In genomic region chr4:73404042-73404441, GRCh38 we compare ENCODE assay signal across 1 cellular context.
TF ChIP-seq lines count a peak whose summit lies in the region.

ALB (plus strand) TSS chr4:73404287; CDS start chr4:73404328, 41 bp downstream.

TF ChIP-seq in HepG2, 621 proteins besides CTCF, POLR2A, EP300 and RAD21 (continued from another document and continues in another):
- TF ChIP-seq TFE3 (CRISPR knock-in tag; IDR thresholded peaks at IDR 0.05) (peak; percentile 57; the same call in 1 of the 2 replicates), ZNF263 (CRISPR knock-in tag; IDR thresholded peaks at IDR 0.05) (no peak), ZNF792 (CRISPR knock-in tag; IDR thresholded peaks at IDR 0.05) (no peak), ZNF513 (CRISPR knock-in tag; conservative IDR thresholded peaks at IDR 0.05) (no peak), ZMAT3 (CRISPR knock-in tag; conservative IDR thresholded peaks at IDR 0.05) (no peak), ZSCAN9 (CRISPR knock-in tag; IDR thresholded peaks at IDR 0.05; ENCODE audit: borderline replicate concordance) (peak; percentile 84; the same call in 1 of the 2 replicates), HIVEP1 (CRISPR knock-in tag; IDR thresholded peaks at IDR 0.05) (no peak), PHF8 (CRISPR knock-in tag; IDR thresholded peaks at IDR 0.05) (peak; percentile 53), KDM4B (CRISPR knock-in tag; IDR thresholded peaks at IDR 0.05) (0 out of 2 replicates have a peak, but pooled peaks have one; percentile 32), ZNF331 (CRISPR knock-in tag; IDR thresholded peaks at IDR 0.05) (peak; percentile 54; the same call in 1 of the 2 replicates), FOSL1 (CRISPR knock-in tag; IDR thresholded peaks at IDR 0.05; ENCODE audit: borderline replicate concordance) (no peak), NR0B2 (CRISPR knock-in tag; IDR thresholded peaks at IDR 0.05) (no peak), ETS1 (CRISPR knock-in tag; IDR thresholded peaks at IDR 0.05) (no peak), FOXC1 (CRISPR knock-in tag; IDR thresholded peaks at IDR 0.05; ENCODE audit: borderline replicate concordance) (no peak), NFE2L1 (CRISPR knock-in tag; IDR thresholded peaks at IDR 0.05; ENCODE audit: borderline replicate concordance) (no peak), FOXK2 (IDR thresholded peaks at IDR 0.05) (no peak), KLF12 (CRISPR knock-in tag; IDR thresholded peaks at IDR 0.05; ENCODE audit: borderline replicate concordance) (peak; percentile 50; the same call in 1 of the 2 replicates), ATF6 (CRISPR knock-in tag; conservative IDR thresholded peaks at IDR 0.05) (peak; percentile 77; the same call in 1 of the 2 replicates), HOXA3 (CRISPR knock-in tag; IDR thresholded peaks at IDR 0.05) (no peak), LCORL (IDR thresholded peaks at IDR 0.05) (no peak), LCORL (CRISPR knock-in tag; IDR thresholded peaks at IDR 0.05) (no peak), SRSF9 (IDR thresholded peaks at IDR 0.05; ENCODE audit: borderline replicate concordance, insufficient read depth, low read depth, low read length, poor library complexity, severe bottlenecking) (no peak), HNRNPH1 (optimal IDR thresholded peaks at IDR 0.05; ENCODE audit: low read depth, low read length) (no peak), ESRRA (CRISPR knock-in tag; IDR thresholded peaks at IDR 0.05; ENCODE audit: low read depth) (no peak), ATF4 (CRISPR knock-in tag; IDR thresholded peaks at IDR 0.05) (peak in 1 of 2 experiments; percentile 57; a peak in 2 of 4 replicates), FOSL2 (CRISPR knock-in tag; IDR thresholded peaks at IDR 0.05) (no peak), DR1 (CRISPR knock-in tag; IDR thresholded peaks at IDR 0.05) (peak; percentile 85; the same call in 1 of the 2 replicates), MED13 (CRISPR knock-in tag; IDR thresholded peaks at IDR 0.05) (peak; percentile 99), MBNL3 (CRISPR knock-in tag; conservative IDR thresholded peaks at IDR 0.05) (no peak), ZNF484 (CRISPR knock-in tag; IDR thresholded peaks at IDR 0.05; ENCODE audit: borderline replicate concordance, low read depth) (no peak), ATRX (CRISPR knock-in tag; IDR thresholded peaks at IDR 0.05; ENCODE audit: borderline replicate concordance) (no peak), ZBTB21 (CRISPR knock-in tag; IDR thresholded peaks at IDR 0.05) (no peak)
- TF ChIP-seq, protein P1, sequence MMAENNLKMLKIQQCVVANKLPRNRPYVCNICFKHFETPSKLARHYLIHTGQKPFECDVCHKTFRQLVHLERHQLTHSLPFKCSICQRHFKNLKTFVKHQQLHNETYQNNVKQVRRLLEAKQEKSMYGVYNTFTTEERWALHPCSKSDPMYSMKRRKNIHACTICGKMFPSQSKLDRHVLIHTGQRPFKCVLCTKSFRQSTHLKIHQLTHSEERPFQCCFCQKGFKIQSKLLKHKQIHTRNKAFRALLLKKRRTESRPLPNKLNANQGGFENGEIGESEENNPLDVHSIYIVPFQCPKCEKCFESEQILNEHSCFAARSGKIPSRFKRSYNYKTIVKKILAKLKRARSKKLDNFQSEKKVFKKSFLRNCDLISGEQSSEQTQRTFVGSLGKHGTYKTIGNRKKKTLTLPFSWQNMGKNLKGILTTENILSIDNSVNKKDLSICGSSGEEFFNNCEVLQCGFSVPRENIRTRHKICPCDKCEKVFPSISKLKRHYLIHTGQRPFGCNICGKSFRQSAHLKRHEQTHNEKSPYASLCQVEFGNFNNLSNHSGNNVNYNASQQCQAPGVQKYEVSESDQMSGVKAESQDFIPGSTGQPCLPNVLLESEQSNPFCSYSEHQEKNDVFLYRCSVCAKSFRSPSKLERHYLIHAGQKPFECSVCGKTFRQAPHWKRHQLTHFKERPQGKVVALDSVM (CRISPR knock-in tag; IDR thresholded peaks at IDR 0.05) = no peak
- TF ChIP-seq, protein P2, sequence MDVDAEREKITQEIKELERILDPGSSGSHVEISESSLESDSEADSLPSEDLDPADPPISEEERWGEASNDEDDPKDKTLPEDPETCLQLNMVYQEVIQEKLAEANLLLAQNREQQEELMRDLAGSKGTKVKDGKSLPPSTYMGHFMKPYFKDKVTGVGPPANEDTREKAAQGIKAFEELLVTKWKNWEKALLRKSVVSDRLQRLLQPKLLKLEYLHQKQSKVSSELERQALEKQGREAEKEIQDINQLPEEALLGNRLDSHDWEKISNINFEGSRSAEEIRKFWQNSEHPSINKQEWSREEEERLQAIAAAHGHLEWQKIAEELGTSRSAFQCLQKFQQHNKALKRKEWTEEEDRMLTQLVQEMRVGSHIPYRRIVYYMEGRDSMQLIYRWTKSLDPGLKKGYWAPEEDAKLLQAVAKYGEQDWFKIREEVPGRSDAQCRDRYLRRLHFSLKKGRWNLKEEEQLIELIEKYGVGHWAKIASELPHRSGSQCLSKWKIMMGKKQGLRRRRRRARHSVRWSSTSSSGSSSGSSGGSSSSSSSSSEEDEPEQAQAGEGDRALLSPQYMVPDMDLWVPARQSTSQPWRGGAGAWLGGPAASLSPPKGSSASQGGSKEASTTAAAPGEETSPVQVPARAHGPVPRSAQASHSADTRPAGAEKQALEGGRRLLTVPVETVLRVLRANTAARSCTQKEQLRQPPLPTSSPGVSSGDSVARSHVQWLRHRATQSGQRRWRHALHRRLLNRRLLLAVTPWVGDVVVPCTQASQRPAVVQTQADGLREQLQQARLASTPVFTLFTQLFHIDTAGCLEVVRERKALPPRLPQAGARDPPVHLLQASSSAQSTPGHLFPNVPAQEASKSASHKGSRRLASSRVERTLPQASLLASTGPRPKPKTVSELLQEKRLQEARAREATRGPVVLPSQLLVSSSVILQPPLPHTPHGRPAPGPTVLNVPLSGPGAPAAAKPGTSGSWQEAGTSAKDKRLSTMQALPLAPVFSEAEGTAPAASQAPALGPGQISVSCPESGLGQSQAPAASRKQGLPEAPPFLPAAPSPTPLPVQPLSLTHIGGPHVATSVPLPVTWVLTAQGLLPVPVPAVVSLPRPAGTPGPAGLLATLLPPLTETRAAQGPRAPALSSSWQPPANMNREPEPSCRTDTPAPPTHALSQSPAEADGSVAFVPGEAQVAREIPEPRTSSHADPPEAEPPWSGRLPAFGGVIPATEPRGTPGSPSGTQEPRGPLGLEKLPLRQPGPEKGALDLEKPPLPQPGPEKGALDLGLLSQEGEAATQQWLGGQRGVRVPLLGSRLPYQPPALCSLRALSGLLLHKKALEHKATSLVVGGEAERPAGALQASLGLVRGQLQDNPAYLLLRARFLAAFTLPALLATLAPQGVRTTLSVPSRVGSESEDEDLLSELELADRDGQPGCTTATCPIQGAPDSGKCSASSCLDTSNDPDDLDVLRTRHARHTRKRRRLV (CRISPR knock-in tag; IDR thresholded peaks at IDR 0.05) = no peak
- TF ChIP-seq, protein P3, sequence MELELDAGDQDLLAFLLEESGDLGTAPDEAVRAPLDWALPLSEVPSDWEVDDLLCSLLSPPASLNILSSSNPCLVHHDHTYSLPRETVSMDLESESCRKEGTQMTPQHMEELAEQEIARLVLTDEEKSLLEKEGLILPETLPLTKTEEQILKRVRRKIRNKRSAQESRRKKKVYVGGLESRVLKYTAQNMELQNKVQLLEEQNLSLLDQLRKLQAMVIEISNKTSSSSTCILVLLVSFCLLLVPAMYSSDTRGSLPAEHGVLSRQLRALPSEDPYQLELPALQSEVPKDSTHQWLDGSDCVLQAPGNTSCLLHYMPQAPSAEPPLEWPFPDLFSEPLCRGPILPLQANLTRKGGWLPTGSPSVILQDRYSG (CRISPR knock-in tag; IDR thresholded peaks at IDR 0.05) = no peak
- TF ChIP-seq, protein P4, sequence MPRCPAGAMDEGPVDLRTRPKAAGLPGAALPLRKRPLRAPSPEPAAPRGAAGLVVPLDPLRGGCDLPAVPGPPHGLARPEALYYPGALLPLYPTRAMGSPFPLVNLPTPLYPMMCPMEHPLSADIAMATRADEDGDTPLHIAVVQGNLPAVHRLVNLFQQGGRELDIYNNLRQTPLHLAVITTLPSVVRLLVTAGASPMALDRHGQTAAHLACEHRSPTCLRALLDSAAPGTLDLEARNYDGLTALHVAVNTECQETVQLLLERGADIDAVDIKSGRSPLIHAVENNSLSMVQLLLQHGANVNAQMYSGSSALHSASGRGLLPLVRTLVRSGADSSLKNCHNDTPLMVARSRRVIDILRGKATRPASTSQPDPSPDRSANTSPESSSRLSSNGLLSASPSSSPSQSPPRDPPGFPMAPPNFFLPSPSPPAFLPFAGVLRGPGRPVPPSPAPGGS (CRISPR knock-in tag; IDR thresholded peaks at IDR 0.05) = no peak
- TF ChIP-seq, protein P5, sequence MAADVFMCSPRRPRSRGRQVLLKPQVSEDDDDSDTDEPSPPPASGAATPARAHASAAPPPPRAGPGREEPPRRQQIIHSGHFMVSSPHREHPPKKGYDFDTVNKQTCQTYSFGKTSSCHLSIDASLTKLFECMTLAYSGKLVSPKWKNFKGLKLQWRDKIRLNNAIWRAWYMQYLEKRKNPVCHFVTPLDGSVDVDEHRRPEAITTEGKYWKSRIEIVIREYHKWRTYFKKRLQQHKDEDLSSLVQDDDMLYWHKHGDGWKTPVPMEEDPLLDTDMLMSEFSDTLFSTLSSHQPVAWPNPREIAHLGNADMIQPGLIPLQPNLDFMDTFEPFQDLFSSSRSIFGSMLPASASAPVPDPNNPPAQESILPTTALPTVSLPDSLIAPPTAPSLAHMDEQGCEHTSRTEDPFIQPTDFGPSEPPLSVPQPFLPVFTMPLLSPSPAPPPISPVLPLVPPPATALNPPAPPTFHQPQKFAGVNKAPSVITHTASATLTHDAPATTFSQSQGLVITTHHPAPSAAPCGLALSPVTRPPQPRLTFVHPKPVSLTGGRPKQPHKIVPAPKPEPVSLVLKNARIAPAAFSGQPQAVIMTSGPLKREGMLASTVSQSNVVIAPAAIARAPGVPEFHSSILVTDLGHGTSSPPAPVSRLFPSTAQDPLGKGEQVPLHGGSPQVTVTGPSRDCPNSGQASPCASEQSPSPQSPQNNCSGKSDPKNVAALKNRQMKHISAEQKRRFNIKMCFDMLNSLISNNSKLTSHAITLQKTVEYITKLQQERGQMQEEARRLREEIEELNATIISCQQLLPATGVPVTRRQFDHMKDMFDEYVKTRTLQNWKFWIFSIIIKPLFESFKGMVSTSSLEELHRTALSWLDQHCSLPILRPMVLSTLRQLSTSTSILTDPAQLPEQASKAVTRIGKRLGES (CRISPR knock-in tag; IDR thresholded peaks at IDR 0.05; ENCODE audit: borderline replicate concordance) = no peak
- TF ChIP-seq, protein P6, sequence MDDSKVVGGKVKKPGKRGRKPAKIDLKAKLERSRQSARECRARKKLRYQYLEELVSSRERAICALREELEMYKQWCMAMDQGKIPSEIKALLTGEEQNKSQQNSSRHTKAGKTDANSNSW (CRISPR knock-in tag; IDR thresholded peaks at IDR 0.05; ENCODE audit: borderline replicate concordance) = no peak
- TF ChIP-seq, protein P7, sequence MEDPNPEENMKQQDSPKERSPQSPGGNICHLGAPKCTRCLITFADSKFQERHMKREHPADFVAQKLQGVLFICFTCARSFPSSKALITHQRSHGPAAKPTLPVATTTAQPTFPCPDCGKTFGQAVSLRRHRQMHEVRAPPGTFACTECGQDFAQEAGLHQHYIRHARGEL (CRISPR knock-in tag; IDR thresholded peaks at IDR 0.05) = no peak
